ENCODE assay signal across 1 cellular context in genomic region chr15:85625431-85625830, GRCh38.
TF ChIP-seq lines count a peak whose summit lies in the region.

No MANE protein-coding gene starts in this region.

TF ChIP-seq in IMR-90, 13 proteins besides CTCF, POLR2A, EP300 and RAD21 (continued from another document):
- TF ChIP-seq USF2 (IDR thresholded peaks at IDR 0.05; ENCODE audit: low read depth, low read length) (no peak), BHLHE40 (IDR thresholded peaks at IDR 0.05; ENCODE audit: low read depth, low read length) (no peak)
